Comparison of ENCODE assay signal across 1 cellular context in the genomic region with DNA sequence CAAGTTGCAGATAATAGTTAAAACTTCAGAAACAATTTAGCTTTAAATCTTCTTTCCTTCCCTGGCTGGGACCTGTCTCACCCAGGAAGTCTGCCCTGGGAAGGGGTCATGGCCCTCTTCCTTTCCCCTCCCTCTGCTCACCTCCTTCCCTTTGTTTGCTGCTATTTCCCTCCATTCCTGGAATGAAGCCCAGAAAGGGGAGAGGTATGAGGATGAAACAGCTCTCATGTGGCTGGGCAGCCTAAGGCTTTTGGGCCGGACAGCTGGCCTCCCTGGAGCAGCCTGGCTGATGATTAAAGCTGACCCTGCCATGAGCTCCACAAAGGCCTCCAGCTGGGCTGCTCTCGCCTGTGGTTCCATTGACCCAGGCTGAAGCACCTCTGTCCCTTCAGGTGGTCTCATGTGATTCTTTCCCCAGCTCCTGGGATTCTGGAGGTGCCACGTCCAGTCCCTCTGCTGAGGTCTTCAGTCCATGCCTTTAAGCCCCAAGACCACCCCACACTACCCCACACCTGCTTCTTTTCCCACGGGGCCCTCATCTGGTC.
TF ChIP-seq lines count a peak whose summit lies in the region.

No MANE protein-coding gene starts in this region.

TF ChIP-seq in HepG2, 621 proteins besides CTCF, POLR2A, EP300 and RAD21 (continued from another document and continues in another):
- TF ChIP-seq ZBTB33 (CRISPR knock-in tag; IDR thresholded peaks at IDR 0.05), result peak; percentile 39; the same call in 1 of the 2 replicates
- peak; percentile 93 for TF ChIP-seq NCOA2 (CRISPR knock-in tag; IDR thresholded peaks at IDR 0.05)
- TF ChIP-seq RFX3 (CRISPR knock-in tag; IDR thresholded peaks at IDR 0.05), result 0 out of 2 replicates have a peak, but pooled peaks have one; percentile 26
- TF ChIP-seq PTBP1 (IDR thresholded peaks at IDR 0.05; ENCODE audit: low read depth, low read length, poor library complexity, severe bottlenecking), result no peak
- TF ChIP-seq SALL1 (CRISPR knock-in tag; IDR thresholded peaks at IDR 0.05), result peak; percentile 97
- TF ChIP-seq ZSCAN22 (CRISPR knock-in tag; IDR thresholded peaks at IDR 0.05), result no peak
- TF ChIP-seq TCF7L2 (IDR thresholded peaks at IDR 0.05; ENCODE audit: low read depth, low read length), result no peak
- TF ChIP-seq HOXA5 (CRISPR knock-in tag; IDR thresholded peaks at IDR 0.05), result 0 out of 2 replicates have a peak, but pooled peaks have one; percentile 62
- TF ChIP-seq NR1H2 (CRISPR knock-in tag; IDR thresholded peaks at IDR 0.05; ENCODE audit: borderline replicate concordance, low read depth), result no peak
- TF ChIP-seq ZNF441 (CRISPR knock-in tag; IDR thresholded peaks at IDR 0.05; ENCODE audit: borderline replicate concordance), result 0 out of 2 replicates have a peak, but pooled peaks have one; percentile 29
- peak; percentile 82; the same call in 1 of the 2 replicates for TF ChIP-seq ZNF609 (CRISPR knock-in tag; IDR thresholded peaks at IDR 0.05; ENCODE audit: borderline replicate concordance)
- peak; percentile 68 for TF ChIP-seq CREM (IDR thresholded peaks at IDR 0.05)
- TF ChIP-seq CREM (CRISPR knock-in tag; IDR thresholded peaks at IDR 0.05), result no peak
- TF ChIP-seq NR0B2 (CRISPR knock-in tag; IDR thresholded peaks at IDR 0.05), result peak; percentile 72; the same call in 1 of the 2 replicates
- TF ChIP-seq NFIC (IDR thresholded peaks at IDR 0.05; ENCODE audit: low read length), result peak; percentile 69; the same call in 1 of the 2 replicates
- TF ChIP-seq ZNF546 (CRISPR knock-in tag; conservative IDR thresholded peaks at IDR 0.05), result peak; percentile 38; the same call in 1 of the 2 replicates
- 0 out of 2 replicates have a peak, but pooled peaks have one; percentile 39 for TF ChIP-seq ZNF333 (CRISPR knock-in tag; IDR thresholded peaks at IDR 0.05; ENCODE audit: borderline replicate concordance)
- peak; percentile 52; the same call in 1 of the 2 replicates for TF ChIP-seq JUN (CRISPR knock-in tag; IDR thresholded peaks at IDR 0.05)
- TF ChIP-seq ZNF124 (CRISPR knock-in tag; IDR thresholded peaks at IDR 0.05), result peak; percentile 81; the same call in 1 of the 2 replicates
- peak; percentile 85 for TF ChIP-seq HOXA3 (CRISPR knock-in tag; IDR thresholded peaks at IDR 0.05)
- peak; percentile 63; the same call in 1 of the 2 replicates for TF ChIP-seq SIX4 (CRISPR knock-in tag; IDR thresholded peaks at IDR 0.05)
- TF ChIP-seq RARA (CRISPR knock-in tag; IDR thresholded peaks at IDR 0.05), result peak; percentile 97
- peak; percentile 85 for TF ChIP-seq ZMAT3 (CRISPR knock-in tag; conservative IDR thresholded peaks at IDR 0.05)
- TF ChIP-seq NFYB (CRISPR knock-in tag; IDR thresholded peaks at IDR 0.05), result no peak
- no peak for TF ChIP-seq PRPF4 (IDR thresholded peaks at IDR 0.05; ENCODE audit: low read depth, low read length, poor library complexity, severe bottlenecking)
- TF ChIP-seq HDAC1 (CRISPR knock-in tag; IDR thresholded peaks at IDR 0.05), result peak; percentile 91
- TF ChIP-seq MAX (IDR thresholded peaks at IDR 0.05), result peak; percentile 94
- no peak for TF ChIP-seq ZNF207 (IDR thresholded peaks at IDR 0.05; ENCODE audit: borderline replicate concordance)
- TF ChIP-seq SIN3A (IDR thresholded peaks at IDR 0.05; ENCODE audit: borderline replicate concordance, low read depth, low read length), result no peak; the same call in 1 of the 2 replicates
- 0 out of 2 replicates have a peak, but pooled peaks have one; percentile 55 for TF ChIP-seq HES4 (CRISPR knock-in tag; IDR thresholded peaks at IDR 0.05; ENCODE audit: borderline replicate concordance)
- TF ChIP-seq NFKBIZ (CRISPR knock-in tag; IDR thresholded peaks at IDR 0.05), result 0 out of 2 replicates have a peak, but pooled peaks have one; percentile 42
- peak; percentile 72; the same call in 1 of the 2 replicates for TF ChIP-seq ZSCAN31 (CRISPR knock-in tag; IDR thresholded peaks at IDR 0.05; ENCODE audit: low read depth)
- TF ChIP-seq, protein P1, sequence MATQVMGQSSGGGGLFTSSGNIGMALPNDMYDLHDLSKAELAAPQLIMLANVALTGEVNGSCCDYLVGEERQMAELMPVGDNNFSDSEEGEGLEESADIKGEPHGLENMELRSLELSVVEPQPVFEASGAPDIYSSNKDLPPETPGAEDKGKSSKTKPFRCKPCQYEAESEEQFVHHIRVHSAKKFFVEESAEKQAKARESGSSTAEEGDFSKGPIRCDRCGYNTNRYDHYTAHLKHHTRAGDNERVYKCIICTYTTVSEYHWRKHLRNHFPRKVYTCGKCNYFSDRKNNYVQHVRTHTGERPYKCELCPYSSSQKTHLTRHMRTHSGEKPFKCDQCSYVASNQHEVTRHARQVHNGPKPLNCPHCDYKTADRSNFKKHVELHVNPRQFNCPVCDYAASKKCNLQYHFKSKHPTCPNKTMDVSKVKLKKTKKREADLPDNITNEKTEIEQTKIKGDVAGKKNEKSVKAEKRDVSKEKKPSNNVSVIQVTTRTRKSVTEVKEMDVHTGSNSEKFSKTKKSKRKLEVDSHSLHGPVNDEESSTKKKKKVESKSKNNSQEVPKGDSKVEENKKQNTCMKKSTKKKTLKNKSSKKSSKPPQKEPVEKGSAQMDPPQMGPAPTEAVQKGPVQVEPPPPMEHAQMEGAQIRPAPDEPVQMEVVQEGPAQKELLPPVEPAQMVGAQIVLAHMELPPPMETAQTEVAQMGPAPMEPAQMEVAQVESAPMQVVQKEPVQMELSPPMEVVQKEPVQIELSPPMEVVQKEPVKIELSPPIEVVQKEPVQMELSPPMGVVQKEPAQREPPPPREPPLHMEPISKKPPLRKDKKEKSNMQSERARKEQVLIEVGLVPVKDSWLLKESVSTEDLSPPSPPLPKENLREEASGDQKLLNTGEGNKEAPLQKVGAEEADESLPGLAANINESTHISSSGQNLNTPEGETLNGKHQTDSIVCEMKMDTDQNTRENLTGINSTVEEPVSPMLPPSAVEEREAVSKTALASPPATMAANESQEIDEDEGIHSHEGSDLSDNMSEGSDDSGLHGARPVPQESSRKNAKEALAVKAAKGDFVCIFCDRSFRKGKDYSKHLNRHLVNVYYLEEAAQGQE (IDR thresholded peaks at IDR 0.05; ENCODE audit: borderline replicate concordance in 1 of 2, low read depth in 1 of 2, low read length in 2 of 2), result no peak; a peak in 1 of 4 replicates
- peak; percentile 76 for TF ChIP-seq KDM3A (CRISPR knock-in tag; IDR thresholded peaks at IDR 0.05; ENCODE audit: low read depth)
- TF ChIP-seq ZNF747 (CRISPR knock-in tag; IDR thresholded peaks at IDR 0.05; ENCODE audit: borderline replicate concordance), result peak; percentile 92
- TF ChIP-seq ATF1 (CRISPR knock-in tag; IDR thresholded peaks at IDR 0.05), result no peak
- TF ChIP-seq, protein P2, sequence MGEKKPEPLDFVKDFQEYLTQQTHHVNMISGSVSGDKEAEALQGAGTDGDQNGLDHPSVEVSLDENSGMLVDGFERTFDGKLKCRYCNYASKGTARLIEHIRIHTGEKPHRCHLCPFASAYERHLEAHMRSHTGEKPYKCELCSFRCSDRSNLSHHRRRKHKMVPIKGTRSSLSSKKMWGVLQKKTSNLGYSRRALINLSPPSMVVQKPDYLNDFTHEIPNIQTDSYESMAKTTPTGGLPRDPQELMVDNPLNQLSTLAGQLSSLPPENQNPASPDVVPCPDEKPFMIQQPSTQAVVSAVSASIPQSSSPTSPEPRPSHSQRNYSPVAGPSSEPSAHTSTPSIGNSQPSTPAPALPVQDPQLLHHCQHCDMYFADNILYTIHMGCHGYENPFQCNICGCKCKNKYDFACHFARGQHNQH (CRISPR knock-in tag; IDR thresholded peaks at IDR 0.05), result peak; percentile 88
- TF ChIP-seq RAD51 (IDR thresholded peaks at IDR 0.05; ENCODE audit: borderline replicate concordance), result no peak
- peak; percentile 11 for TF ChIP-seq ASH2L (IDR thresholded peaks at IDR 0.05; ENCODE audit: insufficient read length, low read depth, low read length)
- TF ChIP-seq, protein P3, sequence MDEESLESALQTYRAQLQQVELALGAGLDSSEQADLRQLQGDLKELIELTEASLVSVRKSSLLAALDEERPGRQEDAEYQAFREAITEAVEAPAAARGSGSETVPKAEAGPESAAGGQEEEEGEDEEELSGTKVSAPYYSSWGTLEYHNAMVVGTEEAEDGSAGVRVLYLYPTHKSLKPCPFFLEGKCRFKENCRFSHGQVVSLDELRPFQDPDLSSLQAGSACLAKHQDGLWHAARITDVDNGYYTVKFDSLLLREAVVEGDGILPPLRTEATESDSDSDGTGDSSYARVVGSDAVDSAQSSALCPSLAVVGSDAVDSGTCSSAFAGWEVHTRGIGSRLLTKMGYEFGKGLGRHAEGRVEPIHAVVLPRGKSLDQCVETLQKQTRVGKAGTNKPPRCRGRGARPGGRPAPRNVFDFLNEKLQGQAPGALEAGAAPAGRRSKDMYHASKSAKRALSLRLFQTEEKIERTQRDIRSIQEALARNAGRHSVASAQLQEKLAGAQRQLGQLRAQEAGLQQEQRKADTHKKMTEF (CRISPR knock-in tag; IDR thresholded peaks at IDR 0.05), result peak; percentile 83
- peak; percentile 82; the same call in 1 of the 2 replicates for TF ChIP-seq ZSCAN9 (CRISPR knock-in tag; IDR thresholded peaks at IDR 0.05; ENCODE audit: borderline replicate concordance)
- TF ChIP-seq ATM (IDR thresholded peaks at IDR 0.05; ENCODE audit: borderline replicate concordance), result no peak
- peak; percentile 47; the same call in 1 of the 2 replicates for TF ChIP-seq SP140L (CRISPR knock-in tag; IDR thresholded peaks at IDR 0.05; ENCODE audit: borderline replicate concordance)
- TF ChIP-seq FOXP4 (CRISPR knock-in tag; IDR thresholded peaks at IDR 0.05), result peak; percentile 87
- TF ChIP-seq HDAC6 (IDR thresholded peaks at IDR 0.05; ENCODE audit: low read depth, low read length), result no peak
- no peak for TF ChIP-seq ZNF230 (CRISPR knock-in tag; IDR thresholded peaks at IDR 0.05)
